Comparison of ENCODE assay signal across 9 cellular contexts in genomic region chr5:15995206-15996052, GRCh38.
DNase-seq lines count a peak whose midpoint lies in the region; ATAC-seq, FAIRE-seq and TF ChIP-seq lines count a peak whose summit lies in the region.
"Had no signal": no experiment of that assay in that cellular context is flagged by ENCODE, and none has a peak within 500 bp of the region (broad histone marks: within the 10 kb centered on the region; RNA-seq: fewer than 3 reads in every experiment).

No MANE protein-coding gene starts in this region.

- intact Hi-C loops in CD14-positive monocyte (cut with micrococcal nuclease), result no loop called here

- TF ChIP-seq CTCF in GM23338 (conservative IDR thresholded peaks at IDR 0.05; ENCODE audit: low read depth in 2 of 2), result peak; percentile 68 to 72
- TF ChIP-seq CTCF in neural progenitor cell (IDR thresholded peaks at IDR 0.05), result peak; percentile 69
- TF ChIP-seq CTCF in CD14-positive monocyte (IDR thresholded peaks at IDR 0.05), result no peak

- peaks cover 2% of the 10 kb centered on the region for H3K27me3 Mint-ChIP-seq in GM23338 (ENCODE audit: insufficient read depth, low read depth, poor library complexity)
- H3K27me3 Mint-ChIP-seq in neural progenitor cell (ENCODE audit: insufficient read depth, low read depth), result no peaks in the 10 kb centered on the region
- no peaks in the 10 kb centered on the region for H3K27me3 Mint-ChIP-seq in CD14-positive monocyte (ENCODE audit: low read depth in 3 of 3)

- H3K9ac ChIP-seq in neural progenitor cell, result no peak overlapping the region

- H3K36me3 Mint-ChIP-seq in GM23338 (ENCODE audit: low read depth), result peaks cover 6% of the 10 kb centered on the region; the same call in 2 of the 3 replicates
- no peaks in the 10 kb centered on the region for H3K36me3 Mint-ChIP-seq in neural progenitor cell
- H3K36me3 Mint-ChIP-seq in CD14-positive monocyte, result no peaks in the 10 kb centered on the region

- peak; percentile 72 for FAIRE-seq in endometrium (lab: Jason Lieb, UNC)
- FAIRE-seq: K562 had no signal

- H3K9me3 Mint-ChIP-seq in GM23338, result peaks cover 19% of the 10 kb centered on the region
- peaks cover 17% of the 10 kb centered on the region for H3K9me3 Mint-ChIP-seq in neural progenitor cell
- H3K9me3 Mint-ChIP-seq in CD14-positive monocyte, result peaks cover 2 to 13% (median 7%) of the 10 kb centered on the region in 7 donors

- no peak overlapping the region for H3K4me2 ChIP-seq in GM23338
- H3K4me2 ChIP-seq in neural progenitor cell, result no peak overlapping the region

- H2AFZ ChIP-seq in GM23338 (no peak overlapping the region), neural progenitor cell (replicated peaks) (peak overlapping the region; percentile 9)

- no peak overlapping the region for H3K27ac ChIP-seq in GM23338 (ENCODE audit: low read depth)
- no peak overlapping the region for H3K27ac ChIP-seq in neural progenitor cell

- H3K4me3 ChIP-seq in GM23338 (no peak overlapping the region), neural progenitor cell (no peak overlapping the region)
- H3K4me3 ChIP-seq: K562 had no signal

- no peak overlapping the region for H3K4me3 Mint-ChIP-seq in GM23338
- H3K4me3 Mint-ChIP-seq in neural progenitor cell, result no peak overlapping the region
- no peak overlapping the region for H3K4me3 Mint-ChIP-seq in CD14-positive monocyte

- no peaks in the 10 kb centered on the region for H3K4me1 ChIP-seq in GM23338 (ENCODE audit: insufficient read depth)
- no peaks in the 10 kb centered on the region for H3K4me1 ChIP-seq in neural progenitor cell

- H3K9me2 ChIP-seq in GM23338 (ENCODE audit: insufficient read depth), result no peaks in the 10 kb centered on the region

- no peaks in the 10 kb centered on the region for H4K20me1 ChIP-seq in GM23338 (replicated peaks; ENCODE audit: insufficient read depth)
- H4K20me1 ChIP-seq in neural progenitor cell (ENCODE audit: low read depth), result no peaks in the 10 kb centered on the region

- H3K27ac Mint-ChIP-seq in GM23338 (no peak overlapping the region), neural progenitor cell (no peak overlapping the region), CD14-positive monocyte (no peak overlapping the region)

- H3F3A ChIP-seq in GM23338 (replicated peaks; ENCODE audit: low read depth) (no peaks in the 10 kb centered on the region), neural progenitor cell (ENCODE audit: low read depth) (no peaks in the 10 kb centered on the region)

- H3K36me3 ChIP-seq in GM23338 (ENCODE audit: insufficient read depth), result peaks cover 6% of the 10 kb centered on the region
- no peaks in the 10 kb centered on the region for H3K36me3 ChIP-seq in neural progenitor cell

- H3K27me3 ChIP-seq in GM23338 (ENCODE audit: insufficient read depth) (no peaks in the 10 kb centered on the region), neural progenitor cell (no peaks in the 10 kb centered on the region)

- H3K4me1 Mint-ChIP-seq in GM23338 (no peaks in the 10 kb centered on the region), neural progenitor cell (no peaks in the 10 kb centered on the region), CD14-positive monocyte (no peaks in the 10 kb centered on the region)

- peaks cover 2% of the 10 kb centered on the region for H3K9me3 ChIP-seq in neural progenitor cell (ENCODE audit: low read depth)

- DNase-seq in GM23338 (ENCODE audit: low spot score), result peak; percentile 72
- DNase-seq in NCI-H748 (lab: John Stamatoyannopoulos, UW; ENCODE audit: unreplicated experiment), result peak; percentile 77
- peak; percentile 57 for DNase-seq in neural progenitor cell (ENCODE audit: low spot score)
- DNase-seq in CD14-positive monocyte (ENCODE audit: low spot score), result no peak
- no peak for DNase-seq in activated effector memory CD4-positive, alpha-beta T cell treated with anti-CD3 and anti-CD28 coated beads, Interleukin-2, amount 50 U/mL, for 16 hours
- no peak for DNase-seq in T1000 (lab: John Stamatoyannopoulos, UW)
- no peak for DNase-seq in NK-92 treated with Interleukin-12 subunit alpha and Interleukin-12 subunit beta, amount 100 ng/mL, for 24 hours (lab: John Stamatoyannopoulos, UW)

- peak; percentile 79 for ATAC-seq in GM23338
- ATAC-seq: K562 had no signal

- no peaks in the 10 kb centered on the region for H3K79me2 ChIP-seq in GM23338 (replicated peaks; ENCODE audit: insufficient read depth)
- H3K79me2 ChIP-seq in neural progenitor cell (ENCODE audit: low read depth), result no peaks in the 10 kb centered on the region

TF ChIP-seq in GM23338, 12 proteins besides CTCF, POLR2A, EP300 and RAD21:
- no peak for TF ChIP-seq CREB1 (CRISPR knock-in tag; IDR thresholded peaks at IDR 0.05; ENCODE audit: low read depth)
- no peak for TF ChIP-seq ETS1 (IDR thresholded peaks at IDR 0.05)

Comparison
In these comparisons a context has a peak if more than half of its experiments do, and no peak if none do; other contexts are left out.
1. DNase-seq: peak in GM23338 (single experiment), NCI-H748 (single experiment) and neural progenitor cell (single experiment); none in CD14-positive monocyte (single experiment), activated effector memory CD4-positive, alpha-beta T cell treated with anti-CD3 and anti-CD28 coated beads, Interleukin-2, amount 50 U/mL, for 16 hours (single experiment), T1000 (single experiment) and NK-92 treated with Interleukin-12 subunit alpha and Interleukin-12 subunit beta, amount 100 ng/mL, for 24 hours (single experiment).